17 cellular contexts compared by ENCODE assay signal in the genomic region with DNA sequence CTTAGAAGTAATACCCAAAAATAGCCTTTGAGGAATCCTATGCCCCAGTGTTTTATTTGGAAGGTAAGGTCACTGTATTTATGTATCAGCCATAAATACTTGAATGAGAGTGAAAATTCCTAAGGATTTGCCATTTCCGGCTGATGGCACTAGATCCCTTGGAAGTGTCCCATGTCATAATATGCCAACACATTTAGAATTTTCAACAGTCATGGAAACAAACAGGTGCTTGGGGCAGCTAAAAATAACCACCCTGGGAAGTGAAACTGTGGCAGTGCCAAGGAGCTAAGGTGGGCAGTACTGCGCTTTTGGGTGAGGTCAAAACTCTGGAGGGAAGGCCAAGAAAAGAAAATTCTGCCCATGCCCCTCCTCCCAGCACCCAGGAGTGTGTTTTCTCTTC.
DNase-seq lines count a peak whose midpoint lies in the region; ATAC-seq and TF ChIP-seq lines count a peak whose summit lies in the region.
"Had no signal": no experiment of that assay in that cellular context is flagged by ENCODE, and none has a peak within 500 bp of the region (broad histone marks: within the 10 kb centered on the region; RNA-seq: fewer than 3 reads in every experiment).

No MANE protein-coding gene starts in this region.

- ATAC-seq in gastrocnemius medialis: peak; percentile 83 to 93

- H2AFZ ChIP-seq in H9 (ENCODE audit: low read length): no peak overlapping the region

- H3K27me3 Mint-ChIP-seq in H9 (ENCODE audit: low read depth): no peaks in the 10 kb centered on the region

- no CpG with 5 or more reads among the region's 2 CpGs for WGBS in H9 (ENCODE audit: extremely low coverage, insufficient read length, low lambda C conversion rate)

- no peak overlapping the region for H2BK20ac ChIP-seq in H9 (ENCODE audit: low read depth, low read length, poor library complexity, severe bottlenecking)

- peaks cover 70 to 77% of the 10 kb centered on the region in 2 experiments for H3K4me1 Mint-ChIP-seq in H9

- H3K27ac Mint-ChIP-seq in H9: no peak overlapping the region; a peak in 1 of 7 replicates

- H3T11ph ChIP-seq in H9 (ENCODE audit: low read length): no peak overlapping the region

- no peak overlapping the region for H3K18ac ChIP-seq in H9 (ENCODE audit: insufficient read length, low read depth, low read length)

- TF ChIP-seq CTCF in H9 (conservative IDR thresholded peaks at IDR 0.05): no peak
- no peak for TF ChIP-seq CTCF in gastrocnemius medialis (IDR thresholded peaks at IDR 0.05 in 4 of 5, conservative IDR thresholded peaks at IDR 0.05 in 1 of 5)

- H3K56ac ChIP-seq in H9 (ENCODE audit: insufficient read length, low read depth, low read length): no peak overlapping the region

- peak overlapping the region; percentile 28 for H3K4me2 ChIP-seq in BLaER1
- H3K4me2 ChIP-seq in H9 (ENCODE audit: insufficient read depth, insufficient read length, low read length): no peak overlapping the region

- H3K4me3 Mint-ChIP-seq in H9: no peak overlapping the region

- H3K9me3 Mint-ChIP-seq in H9: no peaks in the 10 kb centered on the region

- peaks cover 2% of the 10 kb centered on the region for H3K79me1 ChIP-seq in H9 (ENCODE audit: insufficient read depth, low read depth, low read length, poor library complexity, severe bottlenecking)

- H3K79me2 ChIP-seq in H9 (ENCODE audit: insufficient read depth, low read length): peaks cover 19% of the 10 kb centered on the region; the same call in 1 of the 2 replicates

- H2BK15ac ChIP-seq in H9 (ENCODE audit: low read depth, low read length): no peak overlapping the region

- H3K36me3 ChIP-seq in BLaER1 (no peaks in the 10 kb centered on the region), gastrocnemius medialis (no peaks in the 10 kb centered on the region)
- H3K36me3 ChIP-seq: HAP-1, MG63, Peyer's patch had no signal

- TF ChIP-seq POLR2A in gastrocnemius medialis (IDR thresholded peaks at IDR 0.05): no peak

- no peak overlapping the region for H3K27ac ChIP-seq in BLaER1
- H3K27ac ChIP-seq in H9 (ENCODE audit: insufficient read length, low read depth, low read length): no peak overlapping the region
- peak overlapping the region; percentile 68 to 79 (median 76) for H3K27ac ChIP-seq in gastrocnemius medialis
- H3K27ac ChIP-seq: Peyer's patch had no signal

- H3K23ac ChIP-seq in H9 (ENCODE audit: insufficient read length, low read depth, low read length): no peak overlapping the region

- no peak overlapping the region for H2AK5ac ChIP-seq in H9 (ENCODE audit: insufficient read length, low read length)

- intact Hi-C loops in gastrocnemius medialis (cut with DNase I; ENCODE audit: low total_unique reads): loop anchor here (5.0 kb wide), 1 partner anchor 36 kb away; no protein-coding TSS in a partner anchor

- H3K9ac ChIP-seq in BLaER1: no peak overlapping the region
- H3K9ac ChIP-seq in H9 (ENCODE audit: extremely low read depth, insufficient read length, low read length): no peak overlapping the region

- in situ Hi-C loops in gastrocnemius medialis (cut with MboI; ENCODE audit: low sequenced_read_pairs in 4 of 4): no loop called here

- H3K36me3 Mint-ChIP-seq in H9 (ENCODE audit: insufficient read depth in 1 of 3, low read depth in 3 of 3): peaks cover 0 to 15% (median 0%) of the 10 kb centered on the region in 3 experiments; a peak in 3 of 7 replicates

- no peak overlapping the region for H3K4ac ChIP-seq in H9 (ENCODE audit: low read depth, low read length)

- H4K91ac ChIP-seq in H9 (ENCODE audit: insufficient read length, low read depth, low read length): peak overlapping the region; percentile 60

- DNase-seq in H9 (no peak), myocyte (ENCODE audit: low read depth) (peak; percentile 69), gastrocnemius medialis (peak in 1 of 2 donors; percentile 46), MV-4-11 (lab: John Stamatoyannopoulos, UW) (no peak), GDM1 (lab: John Stamatoyannopoulos, UW) (no peak)
- no peak for DNase-seq in stimulated activated naive CD4-positive, alpha-beta T cell (lab: John Stamatoyannopoulos, UW)
- DNase-seq: EL, MG63, NCI-H1092 treated with DMSO at 0.1 percent for 48 hours, NCI-H146, NCI-H2029, NCI-H2227 treated with DMSO at 0.1 percent for 48 hours, NCI-H510A treated with DMSO at 0.1 percent for 48 hours, NCI-H748 treated with DMSO at 0.1 percent for 48 hours had no signal

- no peak overlapping the region for H2BK12ac ChIP-seq in H9 (ENCODE audit: insufficient read length, low read depth, low read length)

- no peaks in the 10 kb centered on the region for H3K9me3 ChIP-seq in BLaER1
- H3K9me3 ChIP-seq in H9 (ENCODE audit: control insufficient read depth, low read depth, low read length): no peaks in the 10 kb centered on the region
- no peaks in the 10 kb centered on the region for H3K9me3 ChIP-seq in gastrocnemius medialis
- H3K9me3 ChIP-seq: HAP-1, MG63, Peyer's patch had no signal

- H3K4me3 ChIP-seq in BLaER1: no peak overlapping the region
- peak overlapping the region in 3 of 4 donors; percentile 11 to 29 (median 27) for H3K4me3 ChIP-seq in gastrocnemius medialis
- H3K4me3 ChIP-seq: HAP-1, MG63, Peyer's patch had no signal

- H3K27me3 ChIP-seq in BLaER1 (no peaks in the 10 kb centered on the region), H9 (ENCODE audit: insufficient read depth, low read length) (no peaks in the 10 kb centered on the region), gastrocnemius medialis (no peaks in the 10 kb centered on the region)
- H3K27me3 ChIP-seq: MG63, Peyer's patch had no signal

- no peaks in the 10 kb centered on the region for H3K23me2 ChIP-seq in H9 (ENCODE audit: insufficient read length, low read depth, low read length, poor library complexity, severe bottlenecking)

- H3K4me1 ChIP-seq in BLaER1 (peaks cover 9% of the 10 kb centered on the region), H9 (ENCODE audit: insufficient read depth, low read length) (peaks cover 34% of the 10 kb centered on the region), gastrocnemius medialis (peaks cover 43 to 47% of the 10 kb centered on the region in 2 donors)

- H4K20me1 ChIP-seq in BLaER1 (no peaks in the 10 kb centered on the region), H9 (ENCODE audit: control insufficient read depth, insufficient read depth, insufficient read length) (no peaks in the 10 kb centered on the region)

- no peak overlapping the region for H2BK5ac ChIP-seq in H9 (ENCODE audit: insufficient read length, low read length)

- H3K14ac ChIP-seq in H9 (ENCODE audit: insufficient read depth, low read length): no peak overlapping the region

- H2BK120ac ChIP-seq in H9 (ENCODE audit: low read depth, low read length, poor library complexity, severe bottlenecking): no peak overlapping the region

- H4K5ac ChIP-seq in H9 (ENCODE audit: insufficient read length, low read depth, low read length): no peak overlapping the region

- H4K8ac ChIP-seq in H9 (replicated peaks; ENCODE audit: insufficient read length, low read depth, low read length): no peak overlapping the region

Comparison
In these comparisons a context has a peak if more than half of its experiments do, and no peak if none do; other contexts are left out.
1. H3K27ac ChIP-seq: peak in gastrocnemius medialis (4 of 4); none in BLaER1 (single experiment) and H9 (single experiment).